Comparison of ENCODE assay signal across 21 cellular contexts in the genomic region with DNA sequence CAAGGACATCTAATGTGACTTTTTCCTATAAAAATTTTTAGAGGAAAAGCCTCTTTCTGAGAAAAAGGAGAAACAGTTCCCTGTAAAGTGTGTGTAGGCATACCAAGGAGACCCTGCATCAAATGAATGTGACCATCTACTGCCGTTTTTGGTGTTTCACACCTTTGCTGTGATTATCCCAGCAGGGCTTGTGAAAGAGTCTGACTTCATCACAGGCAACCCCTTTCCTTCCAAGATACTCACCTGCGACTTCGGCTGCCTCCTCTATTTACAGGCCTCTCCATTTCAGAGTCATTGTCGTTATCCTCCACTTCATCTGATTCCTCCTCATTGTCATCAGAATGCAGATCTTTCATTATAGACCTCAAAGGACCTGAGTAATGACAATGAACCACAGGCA.
DNase-seq lines count a peak whose midpoint lies in the region; ATAC-seq lines count a peak whose summit lies in the region.
"Had no signal": no experiment of that assay in that cellular context is flagged by ENCODE, and none has a peak within 500 bp of the region (broad histone marks: within the 10 kb centered on the region; RNA-seq: fewer than 3 reads in every experiment).

No MANE protein-coding gene starts in this region.

- peaks cover 36% of the 10 kb centered on the region for H3K4me1 Mint-ChIP-seq in activated CD8-positive, alpha-beta memory T cell treated with anti-CD3 and anti-CD28 coated beads, Interleukin-2, amount 10 ng/mL, durations not matched to agents 7 days and 5 days
- H3K4me1 Mint-ChIP-seq in naive thymus-derived CD4-positive, alpha-beta T cell: peaks cover 26 to 89% (median 60%) of the 10 kb centered on the region in 7 donors

- no peak for ATAC-seq in activated CD8-positive, alpha-beta memory T cell treated with anti-CD3 and anti-CD28 coated beads, Interleukin-2, amount 10 ng/mL, durations not matched to agents 7 days and 5 days
- no peak for ATAC-seq in naive thymus-derived CD4-positive, alpha-beta T cell
- ATAC-seq: HepG2 had no signal

- POLR2A ChIA-PET in naive thymus-derived CD4-positive, alpha-beta T cell (lab: Charles Lee): no interaction called here

- H3K36me3 Mint-ChIP-seq in activated CD8-positive, alpha-beta memory T cell treated with anti-CD3 and anti-CD28 coated beads, Interleukin-2, amount 10 ng/mL, durations not matched to agents 7 days and 5 days: peaks cover 59% of the 10 kb centered on the region
- H3K36me3 Mint-ChIP-seq in naive thymus-derived CD4-positive, alpha-beta T cell: peaks cover 12 to 63% (median 36%) of the 10 kb centered on the region in 5 donors

- H3K36me3 ChIP-seq in naive thymus-derived CD4-positive, alpha-beta T cell (ENCODE audit: control insufficient read depth in 2 of 3, insufficient read depth in 3 of 3, low read length in 3 of 3): no peaks in the 10 kb centered on the region

- H3K27ac Mint-ChIP-seq in activated CD8-positive, alpha-beta memory T cell treated with anti-CD3 and anti-CD28 coated beads, Interleukin-2, amount 10 ng/mL, durations not matched to agents 7 days and 5 days: peak overlapping the region; percentile 24
- H3K27ac Mint-ChIP-seq in naive thymus-derived CD4-positive, alpha-beta T cell: peak overlapping the region in 8 of 9 donors; percentile 37 to 94 (median 76)
- H3K27ac Mint-ChIP-seq: H9 had no signal

- H3K4me3 Mint-ChIP-seq in activated CD8-positive, alpha-beta memory T cell treated with anti-CD3 and anti-CD28 coated beads, Interleukin-2, amount 10 ng/mL, durations not matched to agents 7 days and 5 days: no peak overlapping the region
- peak overlapping the region in 3 of 10 donors; percentile 11 to 48 (median 39) for H3K4me3 Mint-ChIP-seq in naive thymus-derived CD4-positive, alpha-beta T cell
- H3K4me3 Mint-ChIP-seq: H9 had no signal

- no peaks in the 10 kb centered on the region for H3K27me3 ChIP-seq in naive thymus-derived CD4-positive, alpha-beta T cell (ENCODE audit: control insufficient read depth in 2 of 2, insufficient read depth in 2 of 2, low read length in 2 of 2)

- CTCF ChIA-PET in activated CD8-positive, alpha-beta memory T cell treated with anti-CD3 and anti-CD28 coated beads, Interleukin-2, amount 10 ng/mL, durations not matched to agents 7 days and 5 days (lab: Charles Lee): no interaction called here
- CTCF ChIA-PET in naive thymus-derived CD4-positive, alpha-beta T cell (lab: Charles Lee): no interaction called here

- intact Hi-C loops in naive thymus-derived CD4-positive, alpha-beta T cell (cut with micrococcal nuclease): loop anchor here (2.0 to 5.0 kb wide), 2 partner anchors 16 to 144 kb away; no protein-coding TSS in a partner anchor

- no peak for DNase-seq in activated CD8-positive, alpha-beta memory T cell treated with anti-CD3 and anti-CD28 coated beads, Interleukin-2, amount 10 ng/mL, durations not matched to agents 7 days and 5 days
- DNase-seq in activated CD8-positive, alpha-beta memory T cell treated with anti-CD3 and anti-CD28 coated beads, Interleukin-2, amount 50 U/mL, for 48 hours: no peak
- DNase-seq in DMS79 (lab: John Stamatoyannopoulos, UW) (peak; percentile 25), NCI-H1930 (lab: John Stamatoyannopoulos, UW) (peak; percentile 25 to 39), LoVo (ENCODE audit: low spot score) (no peak)
- DNase-seq in naive thymus-derived CD4-positive, alpha-beta T cell: no peak
- no peak for DNase-seq in stimulated activated CD4-positive, alpha-beta T cell treated with anti-CD3 and anti-CD28 coated beads, Interleukin-1b, Interleukin-23, amount 100 ng/mL, for 48 hours
- DNase-seq: ACHN, C1 segment of cervical spinal cord, COR-L47, DMS 273 treated with DMSO at 0.1 percent for 48 hours, GDM1, H9, KBM-7, NCI-H1694, NCI-H2171, NCI-H526 treated with DMSO at 0.1 percent for 48 hours, OCI-M1, Right ventricle myocardium superior, SW 1271 had no signal

- H3K4me1 ChIP-seq in naive thymus-derived CD4-positive, alpha-beta T cell (ENCODE audit: control insufficient read depth in 2 of 2, insufficient read depth in 2 of 2, low read length in 2 of 2): peaks cover 0 to 22% of the 10 kb centered on the region in 2 donors

- H3K9me3 ChIP-seq in naive thymus-derived CD4-positive, alpha-beta T cell (ENCODE audit: control insufficient read depth in 2 of 3, low read length in 3 of 3): no peaks in the 10 kb centered on the region

- peaks cover 2% of the 10 kb centered on the region for H3K9me3 Mint-ChIP-seq in activated CD8-positive, alpha-beta memory T cell treated with anti-CD3 and anti-CD28 coated beads, Interleukin-2, amount 10 ng/mL, durations not matched to agents 7 days and 5 days (ENCODE audit: low read depth)
- peaks cover 0 to 7% (median 0%) of the 10 kb centered on the region in 11 donors for H3K9me3 Mint-ChIP-seq in naive thymus-derived CD4-positive, alpha-beta T cell
- H3K9me3 Mint-ChIP-seq: H9 had no signal

- H3K27ac ChIP-seq in naive thymus-derived CD4-positive, alpha-beta T cell (ENCODE audit: low read depth, low read length): no peak overlapping the region

- H3K27me3 Mint-ChIP-seq in activated CD8-positive, alpha-beta memory T cell treated with anti-CD3 and anti-CD28 coated beads, Interleukin-2, amount 10 ng/mL, durations not matched to agents 7 days and 5 days: no peaks in the 10 kb centered on the region
- H3K27me3 Mint-ChIP-seq in naive thymus-derived CD4-positive, alpha-beta T cell: no peaks in the 10 kb centered on the region

- no peak overlapping the region for H3K4me3 ChIP-seq in naive thymus-derived CD4-positive, alpha-beta T cell (ENCODE audit: low read length)

Comparison
In these comparisons a context has a peak if more than half of its experiments do, and no peak if none do; other contexts are left out.
1. DNase-seq: peak in DMS79 (single experiment) and NCI-H1930 (2 of 2); none in activated CD8-positive, alpha-beta memory T cell treated with anti-CD3 and anti-CD28 coated beads, Interleukin-2, amount 10 ng/mL, durations not matched to agents 7 days and 5 days (single experiment), activated CD8-positive, alpha-beta memory T cell treated with anti-CD3 and anti-CD28 coated beads, Interleukin-2, amount 50 U/mL, for 48 hours (single experiment), naive thymus-derived CD4-positive, alpha-beta T cell (0 of 9), LoVo (single experiment) and stimulated activated CD4-positive, alpha-beta T cell treated with anti-CD3 and anti-CD28 coated beads, Interleukin-1b, Interleukin-23, amount 100 ng/mL, for 48 hours (single experiment).